17 cellular contexts compared by ENCODE assay signal in genomic region chr19:10346509-10346908, GRCh38. TPM values are rescaled to one million over a fixed set of nuclear protein-coding genes. Genes with fewer than 3 reads are reported as not detected.
DNase-seq lines count a peak whose midpoint lies in the region; ATAC-seq, FAIRE-seq and TF ChIP-seq lines count a peak whose summit lies in the region.
"Had no signal": no experiment of that assay in that cellular context is flagged by ENCODE, and none has a peak within 500 bp of the region (broad histone marks: within the 10 kb centered on the region; RNA-seq: fewer than 3 reads in every experiment).

No MANE protein-coding gene starts in this region.

- POLR2A ChIA-PET in activated naive CD8-positive, alpha-beta T cell treated with anti-CD3 and anti-CD28 coated beads, Interleukin-2, amount 10 ng/mL, durations not matched to agents 7 days and 5 days (lab: Charles Lee), result no interaction called here
- POLR2A ChIA-PET in CD4-positive, alpha-beta T cell (lab: Charles Lee), result no interaction called here

- no peak overlapping the region for H3K4me3 ChIP-seq in astrocyte (ENCODE audit: insufficient read depth, low read depth, low read length)
- H3K4me3 ChIP-seq: gastrocnemius medialis, sigmoid colon had no signal

- no peaks in the 10 kb centered on the region for H3K27me3 ChIP-seq in astrocyte (ENCODE audit: insufficient read depth, low read length)
- no peaks in the 10 kb centered on the region for H3K27me3 ChIP-seq in CD4-positive, alpha-beta T cell (ENCODE audit: control insufficient read depth, insufficient read depth, low read length)
- H3K27me3 ChIP-seq: gastrocnemius medialis, sigmoid colon had no signal

- no peaks in the 10 kb centered on the region for H3K27me3 Mint-ChIP-seq in activated naive CD8-positive, alpha-beta T cell treated with anti-CD3 and anti-CD28 coated beads, Interleukin-2, amount 10 ng/mL, durations not matched to agents 7 days and 5 days
- H3K27me3 Mint-ChIP-seq in activated naive CD8-positive, alpha-beta T cell treated with anti-CD3 and anti-CD28 coated beads, Interleukin-2, amount 50 U/mL, for 24 hours, result no peaks in the 10 kb centered on the region
- H3K27me3 Mint-ChIP-seq in astrocyte (ENCODE audit: low read depth, unreplicated experiment) (no peaks in the 10 kb centered on the region), type B pancreatic cell (no peaks in the 10 kb centered on the region)
- H3K27me3 Mint-ChIP-seq in CD4-positive, alpha-beta T cell, result no peaks in the 10 kb centered on the region
- no peaks in the 10 kb centered on the region for H3K27me3 Mint-ChIP-seq in activated T-helper 2 cell treated with anti-CD3 and anti-CD28 coated beads, Interferon-gamma antibody, Interleukin-2, Interleukin-4, amounts not matched to agents 10 μg/mL and 5 μg/mL and 100 μg/mL, durations not matched to agents 14 hours and 24 hours and 36 hours (ENCODE audit: low read depth)
- H3K27me3 Mint-ChIP-seq: naive thymus-derived CD8-positive, alpha-beta T cell; stimulated activated naive CD8-positive, alpha-beta T cell treated with anti-CD3 and anti-CD28 coated beads, Interleukin-15, Interleukin-2, amounts not matched to agents 100 ng/mL and 50 ng/mL, for 24 hours had no signal

- H3K27ac ChIP-seq in astrocyte (ENCODE audit: low read depth, low read length), result no peak overlapping the region
- no peak overlapping the region for H3K27ac ChIP-seq in CD4-positive, alpha-beta T cell (ENCODE audit: low read depth, low read length)
- H3K27ac ChIP-seq: 22Rv1, gastrocnemius medialis, sigmoid colon had no signal

- peaks cover 5% of the 10 kb centered on the region for H3K36me3 ChIP-seq in astrocyte (ENCODE audit: insufficient read depth, low read length)

- H3K4me2 ChIP-seq in astrocyte (ENCODE audit: low read length), result no peak overlapping the region

- CTCF ChIA-PET in CD4-positive, alpha-beta T cell (lab: Charles Lee), result no interaction called here

- no peaks in the 10 kb centered on the region for H3K9me3 ChIP-seq in astrocyte (ENCODE audit: insufficient read depth, low read depth, low read length)
- no peaks in the 10 kb centered on the region for H3K9me3 ChIP-seq in CD4-positive, alpha-beta T cell (ENCODE audit: control insufficient read depth, low read length)
- H3K9me3 ChIP-seq: gastrocnemius medialis, sigmoid colon had no signal

- no peak overlapping the region for H3K4me3 Mint-ChIP-seq in activated naive CD8-positive, alpha-beta T cell treated with anti-CD3 and anti-CD28 coated beads, Interleukin-2, amount 10 ng/mL, durations not matched to agents 7 days and 5 days
- no peak overlapping the region for H3K4me3 Mint-ChIP-seq in activated naive CD8-positive, alpha-beta T cell treated with anti-CD3 and anti-CD28 coated beads, Interleukin-2, amount 50 U/mL, for 24 hours
- H3K4me3 Mint-ChIP-seq in astrocyte (ENCODE audit: unreplicated experiment) (peak overlapping the region; percentile 61), type B pancreatic cell (no peak overlapping the region)
- no peak overlapping the region for H3K4me3 Mint-ChIP-seq in CD4-positive, alpha-beta T cell
- H3K4me3 Mint-ChIP-seq in activated T-helper 2 cell treated with anti-CD3 and anti-CD28 coated beads, Interferon-gamma antibody, Interleukin-2, Interleukin-4, amounts not matched to agents 10 μg/mL and 5 μg/mL and 100 μg/mL, durations not matched to agents 14 hours and 24 hours and 36 hours (ENCODE audit: low read depth), result no peak overlapping the region
- H3K4me3 Mint-ChIP-seq: immature natural killer cell; naive thymus-derived CD8-positive, alpha-beta T cell; stimulated activated naive CD8-positive, alpha-beta T cell treated with anti-CD3 and anti-CD28 coated beads, Interleukin-15, Interleukin-2, amounts not matched to agents 100 ng/mL and 50 ng/mL, for 24 hours had no signal

- intact Hi-C loops in CD4-positive, alpha-beta T cell (cut with DNase I, micrococcal nuclease), result no loop called here
- intact Hi-C loops in activated T-helper 2 cell treated with anti-CD3 and anti-CD28 coated beads, Interferon-gamma antibody, Interleukin-2, Interleukin-4, amounts not matched to agents 10 μg/mL and 5 μg/mL and 100 μg/mL, durations not matched to agents 14 hours and 24 hours and 36 hours (cut with micrococcal nuclease), result no loop called here

- no peak overlapping the region for H3K9ac ChIP-seq in astrocyte (ENCODE audit: low read length)

- H3K36me3 Mint-ChIP-seq in activated naive CD8-positive, alpha-beta T cell treated with anti-CD3 and anti-CD28 coated beads, Interleukin-2, amount 10 ng/mL, durations not matched to agents 7 days and 5 days, result no peaks in the 10 kb centered on the region
- peaks cover 6% of the 10 kb centered on the region for H3K36me3 Mint-ChIP-seq in activated naive CD8-positive, alpha-beta T cell treated with anti-CD3 and anti-CD28 coated beads, Interleukin-2, amount 50 U/mL, for 24 hours (ENCODE audit: low read depth)
- H3K36me3 Mint-ChIP-seq in astrocyte (ENCODE audit: low read depth, unreplicated experiment), result peaks cover 6% of the 10 kb centered on the region
- H3K36me3 Mint-ChIP-seq in type B pancreatic cell, result peaks cover 2% of the 10 kb centered on the region
- H3K36me3 Mint-ChIP-seq in CD4-positive, alpha-beta T cell (ENCODE audit: low read depth), result peaks cover 13% of the 10 kb centered on the region
- peaks cover 5% of the 10 kb centered on the region for H3K36me3 Mint-ChIP-seq in activated T-helper 2 cell treated with anti-CD3 and anti-CD28 coated beads, Interferon-gamma antibody, Interleukin-2, Interleukin-4, amounts not matched to agents 10 μg/mL and 5 μg/mL and 100 μg/mL, durations not matched to agents 14 hours and 24 hours and 36 hours (ENCODE audit: low read depth)

- no peak overlapping the region for H2AFZ ChIP-seq in astrocyte (ENCODE audit: low read depth, low read length)

- DNase-seq in activated naive CD8-positive, alpha-beta T cell treated with anti-CD3 and anti-CD28 coated beads, Interleukin-2, amount 10 ng/mL, durations not matched to agents 7 days and 5 days, result no peak
- DNase-seq in activated naive CD8-positive, alpha-beta T cell treated with anti-CD3 and anti-CD28 coated beads, Interleukin-2, amount 50 U/mL, for 24 hours, result no peak
- DNase-seq in astrocyte (ENCODE audit: low read depth) (no peak), left kidney (ENCODE audit: low read depth, low spot score) (peak; percentile 14), type B pancreatic cell (ENCODE audit: extremely low spot score, unreplicated experiment) (no peak)
- no peak for DNase-seq in CD4-positive, alpha-beta T cell
- DNase-seq in activated T-helper 2 cell treated with anti-CD3 and anti-CD28 coated beads, Interferon-gamma antibody, Interleukin-2, Interleukin-4, amounts not matched to agents 10 μg/mL and 5 μg/mL and 100 μg/mL, durations not matched to agents 14 hours and 24 hours and 36 hours (ENCODE audit: low spot score), result no peak
- DNase-seq: effector CD4-positive, alpha-beta T cell; gastrocnemius medialis; immature natural killer cell; KG1; naive thymus-derived CD8-positive, alpha-beta T cell; NCI-H2081; sigmoid colon had no signal

- peak overlapping the region; percentile 24 for H3K27ac Mint-ChIP-seq in activated naive CD8-positive, alpha-beta T cell treated with anti-CD3 and anti-CD28 coated beads, Interleukin-2, amount 10 ng/mL, durations not matched to agents 7 days and 5 days
- H3K27ac Mint-ChIP-seq in activated naive CD8-positive, alpha-beta T cell treated with anti-CD3 and anti-CD28 coated beads, Interleukin-2, amount 50 U/mL, for 24 hours, result no peak overlapping the region
- H3K27ac Mint-ChIP-seq in astrocyte (ENCODE audit: unreplicated experiment), result no peak overlapping the region
- peak overlapping the region; percentile 9 for H3K27ac Mint-ChIP-seq in type B pancreatic cell
- no peak overlapping the region for H3K27ac Mint-ChIP-seq in CD4-positive, alpha-beta T cell
- no peak overlapping the region for H3K27ac Mint-ChIP-seq in activated T-helper 2 cell treated with anti-CD3 and anti-CD28 coated beads, Interferon-gamma antibody, Interleukin-2, Interleukin-4, amounts not matched to agents 10 μg/mL and 5 μg/mL and 100 μg/mL, durations not matched to agents 14 hours and 24 hours and 36 hours
- H3K27ac Mint-ChIP-seq: immature natural killer cell; naive thymus-derived CD8-positive, alpha-beta T cell; stimulated activated naive CD8-positive, alpha-beta T cell treated with anti-CD3 and anti-CD28 coated beads, Interleukin-15, Interleukin-2, amounts not matched to agents 100 ng/mL and 50 ng/mL, for 24 hours had no signal

- no peaks in the 10 kb centered on the region for H4K20me1 ChIP-seq in astrocyte (ENCODE audit: insufficient read depth, low read length)

- TF ChIP-seq CTCF in astrocyte (IDR thresholded peaks at IDR 0.05; ENCODE audit: insufficient read depth, low read depth, low read length) (no peak), type B pancreatic cell (conservative IDR thresholded peaks at IDR 0.05) (no peak)
- TF ChIP-seq CTCF in CD4-positive, alpha-beta T cell (IDR thresholded peaks at IDR 0.05), result no peak

- FAIRE-seq in astrocyte (lab: Jason Lieb, UNC), result no peak

- no peaks in the 10 kb centered on the region for H3K79me2 ChIP-seq in astrocyte (ENCODE audit: insufficient read depth, low read length)

- no peaks in the 10 kb centered on the region for H3K4me1 Mint-ChIP-seq in activated naive CD8-positive, alpha-beta T cell treated with anti-CD3 and anti-CD28 coated beads, Interleukin-2, amount 10 ng/mL, durations not matched to agents 7 days and 5 days
- no peaks in the 10 kb centered on the region for H3K4me1 Mint-ChIP-seq in activated naive CD8-positive, alpha-beta T cell treated with anti-CD3 and anti-CD28 coated beads, Interleukin-2, amount 50 U/mL, for 24 hours
- H3K4me1 Mint-ChIP-seq in astrocyte (ENCODE audit: low read depth, unreplicated experiment), result no peaks in the 10 kb centered on the region
- H3K4me1 Mint-ChIP-seq in type B pancreatic cell (ENCODE audit: unreplicated experiment), result no peaks in the 10 kb centered on the region
- no peaks in the 10 kb centered on the region for H3K4me1 Mint-ChIP-seq in CD4-positive, alpha-beta T cell (ENCODE audit: low read depth)
- no peaks in the 10 kb centered on the region for H3K4me1 Mint-ChIP-seq in activated T-helper 2 cell treated with anti-CD3 and anti-CD28 coated beads, Interferon-gamma antibody, Interleukin-2, Interleukin-4, amounts not matched to agents 10 μg/mL and 5 μg/mL and 100 μg/mL, durations not matched to agents 14 hours and 24 hours and 36 hours (ENCODE audit: low read depth)
- H3K4me1 Mint-ChIP-seq: immature natural killer cell had no signal

- no peak for ATAC-seq in activated naive CD8-positive, alpha-beta T cell treated with anti-CD3 and anti-CD28 coated beads, Interleukin-2, amount 10 ng/mL, durations not matched to agents 7 days and 5 days (ENCODE audit: low read depth)
- ATAC-seq in activated naive CD8-positive, alpha-beta T cell treated with anti-CD3 and anti-CD28 coated beads, Interleukin-2, amount 50 U/mL, for 24 hours, result no peak
- ATAC-seq in HG02973 (IDR thresholded peaks at IDR 0.05; ENCODE audit: unreplicated experiment), result no peak
- ATAC-seq in CD4-positive, alpha-beta T cell (ENCODE audit: poor library complexity), result no peak
- ATAC-seq: naive thymus-derived CD8-positive, alpha-beta T cell had no signal

- no peaks in the 10 kb centered on the region for H3K9me3 Mint-ChIP-seq in activated naive CD8-positive, alpha-beta T cell treated with anti-CD3 and anti-CD28 coated beads, Interleukin-2, amount 10 ng/mL, durations not matched to agents 7 days and 5 days
- H3K9me3 Mint-ChIP-seq in activated naive CD8-positive, alpha-beta T cell treated with anti-CD3 and anti-CD28 coated beads, Interleukin-2, amount 50 U/mL, for 24 hours, result no peaks in the 10 kb centered on the region
- H3K9me3 Mint-ChIP-seq in astrocyte (ENCODE audit: unreplicated experiment) (no peaks in the 10 kb centered on the region), type B pancreatic cell (no peaks in the 10 kb centered on the region)
- no peaks in the 10 kb centered on the region for H3K9me3 Mint-ChIP-seq in CD4-positive, alpha-beta T cell
- no peaks in the 10 kb centered on the region for H3K9me3 Mint-ChIP-seq in activated T-helper 2 cell treated with anti-CD3 and anti-CD28 coated beads, Interferon-gamma antibody, Interleukin-2, Interleukin-4, amounts not matched to agents 10 μg/mL and 5 μg/mL and 100 μg/mL, durations not matched to agents 14 hours and 24 hours and 36 hours
- H3K9me3 Mint-ChIP-seq: immature natural killer cell; naive thymus-derived CD8-positive, alpha-beta T cell; stimulated activated naive CD8-positive, alpha-beta T cell treated with anti-CD3 and anti-CD28 coated beads, Interleukin-15, Interleukin-2, amounts not matched to agents 100 ng/mL and 50 ng/mL, for 24 hours had no signal

- peaks cover 3% of the 10 kb centered on the region for H3K4me1 ChIP-seq in astrocyte (ENCODE audit: insufficient read depth, low read length)
- H3K4me1 ChIP-seq: gastrocnemius medialis, sigmoid colon had no signal

RNA-seq across cellular contexts. Expression of gene ICAM3, which starts 7.1 kb away (rescaled TPM):
- total RNA-seq in activated naive CD8-positive, alpha-beta T cell treated with anti-CD3 and anti-CD28 coated beads, Interleukin-2, amount 10 ng/mL, durations not matched to agents 7 days and 5 days, result 100 to 1,000 TPM; 182 to 189 TPM
- 10.9 and 12.4 TPM in 2 replicates for total RNA-seq in astrocyte
- 5.8 and 8.2 TPM in 2 replicates for total RNA-seq in type B pancreatic cell (ENCODE audit: low replicate concordance)
- total RNA-seq in CD4-positive, alpha-beta T cell, result 100 to 1,000 TPM; 164 to 173 TPM
- total RNA-seq in activated T-helper 2 cell treated with anti-CD3 and anti-CD28 coated beads, Interferon-gamma antibody, Interleukin-2, Interleukin-4, amounts not matched to agents 10 μg/mL and 5 μg/mL and 100 μg/mL, durations not matched to agents 14 hours and 24 hours and 36 hours, result 115 and 116 TPM in 2 replicates

RNA-seq across cellular contexts. Expression of gene RAVER1, which starts 13.2 kb away (rescaled TPM):
- 10 to 100 TPM; 77.9 to 78.5 TPM for total RNA-seq in activated naive CD8-positive, alpha-beta T cell treated with anti-CD3 and anti-CD28 coated beads, Interleukin-2, amount 10 ng/mL, durations not matched to agents 7 days and 5 days
- total RNA-seq in astrocyte (27.5 and 29.6 TPM in 2 replicates), type B pancreatic cell (ENCODE audit: low replicate concordance) (42.5 and 48.4 TPM in 2 replicates)
- total RNA-seq in CD4-positive, alpha-beta T cell, result 10 to 100 TPM; 20.5 to 21.3 TPM
- total RNA-seq in activated T-helper 2 cell treated with anti-CD3 and anti-CD28 coated beads, Interferon-gamma antibody, Interleukin-2, Interleukin-4, amounts not matched to agents 10 μg/mL and 5 μg/mL and 100 μg/mL, durations not matched to agents 14 hours and 24 hours and 36 hours, result 90.3 and 91.1 TPM in 2 replicates

RNA-seq across cellular contexts. Expression of gene FDX2, which starts 30.7 kb away (rescaled TPM):
- total RNA-seq in activated naive CD8-positive, alpha-beta T cell treated with anti-CD3 and anti-CD28 coated beads, Interleukin-2, amount 10 ng/mL, durations not matched to agents 7 days and 5 days, result 1 to 10 TPM; 7.6 to 9.4 TPM
- 18.6 and 24.4 TPM in 2 replicates for total RNA-seq in astrocyte
- 18.8 and 23.3 TPM in 2 replicates for total RNA-seq in type B pancreatic cell (ENCODE audit: low replicate concordance)
- 1 to 10 TPM; 1.2 to 1.9 TPM for total RNA-seq in CD4-positive, alpha-beta T cell
- total RNA-seq in activated T-helper 2 cell treated with anti-CD3 and anti-CD28 coated beads, Interferon-gamma antibody, Interleukin-2, Interleukin-4, amounts not matched to agents 10 μg/mL and 5 μg/mL and 100 μg/mL, durations not matched to agents 14 hours and 24 hours and 36 hours, result 16.8 and 18.0 TPM in 2 replicates

RNA-seq across cellular contexts. Expression of gene TYK2, which starts 33.9 kb away (rescaled TPM):
- 100 to 1,000 TPM; 277 to 290 TPM for total RNA-seq in activated naive CD8-positive, alpha-beta T cell treated with anti-CD3 and anti-CD28 coated beads, Interleukin-2, amount 10 ng/mL, durations not matched to agents 7 days and 5 days
- total RNA-seq in astrocyte, result 76.5 and 82.7 TPM in 2 replicates
- total RNA-seq in type B pancreatic cell (ENCODE audit: low replicate concordance), result 96.6 and 131 TPM in 2 replicates
- total RNA-seq in CD4-positive, alpha-beta T cell, result 100 to 1,000 TPM; 229 to 253 TPM
- total RNA-seq in activated T-helper 2 cell treated with anti-CD3 and anti-CD28 coated beads, Interferon-gamma antibody, Interleukin-2, Interleukin-4, amounts not matched to agents 10 μg/mL and 5 μg/mL and 100 μg/mL, durations not matched to agents 14 hours and 24 hours and 36 hours, result 250 TPM in 2 replicates

RNA-seq across cellular contexts. Expression of gene ZGLP1, which starts 36.9 kb away (rescaled TPM):
- total RNA-seq in activated naive CD8-positive, alpha-beta T cell treated with anti-CD3 and anti-CD28 coated beads, Interleukin-2, amount 10 ng/mL, durations not matched to agents 7 days and 5 days, result 1 to 10 TPM; 3.9 to 5.0 TPM
- total RNA-seq in astrocyte, result 2.5 and 3.4 TPM in 2 replicates
- total RNA-seq in type B pancreatic cell (ENCODE audit: low replicate concordance), result 5.5 and 17.0 TPM in 2 replicates
- 1 to 10 TPM; 1.6 to 2.6 TPM for total RNA-seq in CD4-positive, alpha-beta T cell
- total RNA-seq in activated T-helper 2 cell treated with anti-CD3 and anti-CD28 coated beads, Interferon-gamma antibody, Interleukin-2, Interleukin-4, amounts not matched to agents 10 μg/mL and 5 μg/mL and 100 μg/mL, durations not matched to agents 14 hours and 24 hours and 36 hours, result 3.2 and 3.5 TPM in 2 replicates

Comparison
In these comparisons a context has a peak if more than half of its experiments do, and no peak if none do; other contexts are left out.
1. H3K27ac Mint-ChIP-seq: peak in activated naive CD8-positive, alpha-beta T cell treated with anti-CD3 and anti-CD28 coated beads, Interleukin-2, amount 10 ng/mL, durations not matched to agents 7 days and 5 days (single experiment) and type B pancreatic cell (single experiment); none in activated naive CD8-positive, alpha-beta T cell treated with anti-CD3 and anti-CD28 coated beads, Interleukin-2, amount 50 U/mL, for 24 hours (single experiment), astrocyte (single experiment), CD4-positive, alpha-beta T cell (single experiment) and activated T-helper 2 cell treated with anti-CD3 and anti-CD28 coated beads, Interferon-gamma antibody, Interleukin-2, Interleukin-4, amounts not matched to agents 10 μg/mL and 5 μg/mL and 100 μg/mL, durations not matched to agents 14 hours and 24 hours and 36 hours (single experiment).